Comparison of ENCODE assay signal across 11 cellular contexts in the genomic region with DNA sequence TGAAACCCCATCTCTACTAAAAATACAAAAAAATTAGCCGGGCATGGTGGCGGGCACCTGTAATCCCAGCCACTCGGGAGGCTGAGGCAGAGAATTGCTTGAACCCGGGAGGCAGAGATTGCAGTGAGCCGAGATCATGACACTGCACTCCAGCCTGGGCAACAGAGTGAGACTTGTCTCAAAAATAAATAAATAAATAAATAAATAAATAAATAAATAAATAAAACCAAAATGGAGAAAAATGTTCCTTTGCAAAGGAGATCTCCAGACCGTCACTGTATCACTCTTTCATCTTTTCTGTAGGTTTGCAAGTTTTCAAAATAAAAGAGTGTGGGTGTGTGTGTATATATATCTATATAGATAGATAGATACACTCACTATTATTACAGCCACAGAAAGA. TPM values are rescaled to one million over a fixed set of nuclear protein-coding genes. Genes with fewer than 3 reads are reported as not detected.
DNase-seq lines count a peak whose midpoint lies in the region; ATAC-seq and TF ChIP-seq lines count a peak whose summit lies in the region.
"Not testable (repeated sequence)": the region's sequence is repeated elsewhere in the genome, so short reads cannot be mapped to it uniquely, and the experiment has no call there.
"Had no signal": no experiment of that assay in that cellular context is flagged by ENCODE, and none has a peak within 500 bp of the region (broad histone marks: within the 10 kb centered on the region; RNA-seq: fewer than 3 reads in every experiment).

No MANE protein-coding gene starts in this region.

- H3K36me3 ChIP-seq in CD4-positive, alpha-beta memory T cell (ENCODE audit: insufficient read depth, low read length); PC-3 (ENCODE audit: low read depth, low read length); heart right ventricle; naive thymus-derived CD4-positive, alpha-beta T cell (ENCODE audit: control insufficient read depth in 2 of 3, insufficient read depth in 3 of 3, low read length in 3 of 3); transverse colon: not testable (repeated sequence)

- H3K9me3 ChIP-seq in CD4-positive, alpha-beta memory T cell (ENCODE audit: control insufficient read depth in 1 of 2, low read length in 2 of 2); PC-3 (ENCODE audit: low read length); heart right ventricle; naive thymus-derived CD4-positive, alpha-beta T cell (ENCODE audit: control insufficient read depth in 2 of 3, low read length in 3 of 3); transverse colon: not testable (repeated sequence)

- peak overlapping the region in 4 of 7 donors; percentile 83 to 94 (median 92) for H3K27ac Mint-ChIP-seq in CD4-positive, alpha-beta memory T cell
- H3K27ac Mint-ChIP-seq in T-helper 2 cell treated with Interferon-gamma antibody and Interleukin-4, amounts not matched to agents 5 μg/mL and 100 μg/mL, for 36 hours, result peak overlapping the region; percentile 94
- H3K27ac Mint-ChIP-seq in activated naive CD8-positive, alpha-beta T cell, result not testable (repeated sequence)
- peak overlapping the region in 7 of 9 donors; percentile 80 to 96 (median 93) for H3K27ac Mint-ChIP-seq in naive thymus-derived CD4-positive, alpha-beta T cell

- H3K9me3 Mint-ChIP-seq in CD4-positive, alpha-beta memory T cell; T-helper 2 cell treated with Interferon-gamma antibody and Interleukin-4, amounts not matched to agents 5 μg/mL and 100 μg/mL, for 36 hours; activated naive CD8-positive, alpha-beta T cell (ENCODE audit: low read depth); naive thymus-derived CD4-positive, alpha-beta T cell: not testable (repeated sequence)

- intact Hi-C loops in CD4-positive, alpha-beta memory T cell (cut with micrococcal nuclease), result loop anchor here (10.0 kb wide), 1 partner anchor 78 kb away; no protein-coding TSS in a partner anchor
- intact Hi-C loops in PC-3 (cut with micrococcal nuclease), result loop anchor here (5.0 kb wide), 2 partner anchors 54 to 166 kb away; no protein-coding TSS in a partner anchor
- intact Hi-C loops in heart right ventricle (cut with DNase I); transverse colon (cut with DNase I; ENCODE audit: low total_unique reads): not testable (repeated sequence)
- intact Hi-C loops in naive thymus-derived CD4-positive, alpha-beta T cell (cut with micrococcal nuclease), result loop anchor here in 1 of 2 donors (5.0 to 10.0 kb wide), 2 partner anchors 121 to 1268 kb away; partner anchors contain the start of gene PIGA

- ATAC-seq in PC-3; heart right ventricle; naive thymus-derived CD4-positive, alpha-beta T cell: not testable (repeated sequence)

- H3K36me3 Mint-ChIP-seq in CD4-positive, alpha-beta memory T cell; T-helper 2 cell treated with Interferon-gamma antibody and Interleukin-4, amounts not matched to agents 5 μg/mL and 100 μg/mL, for 36 hours (ENCODE audit: low read depth); activated naive CD8-positive, alpha-beta T cell; naive thymus-derived CD4-positive, alpha-beta T cell: not testable (repeated sequence)

- TF ChIP-seq EP300 in transverse colon (IDR thresholded peaks at IDR 0.05; ENCODE audit: low read depth), result not testable (repeated sequence)

- CTCF ChIA-PET in CD4-positive, alpha-beta memory T cell (lab: Charles Lee; ENCODE audit: partially characterized antibody); PC-3 (lab: Charles Lee); naive thymus-derived CD4-positive, alpha-beta T cell (lab: Charles Lee): not testable (repeated sequence)

- not testable (repeated sequence) for BruUV-seq in PC-3 (replicated peaks; lab: Mats Ljungman, UMichigan)

- peaks cover 9 to 35% (median 27%) of the 10 kb centered on the region in 4 donors for H3K4me1 Mint-ChIP-seq in CD4-positive, alpha-beta memory T cell
- H3K4me1 Mint-ChIP-seq in T-helper 2 cell treated with Interferon-gamma antibody and Interleukin-4, amounts not matched to agents 5 μg/mL and 100 μg/mL, for 36 hours (ENCODE audit: low read depth), result peaks cover 14% of the 10 kb centered on the region
- peaks cover 29% of the 10 kb centered on the region for H3K4me1 Mint-ChIP-seq in activated naive CD8-positive, alpha-beta T cell (ENCODE audit: low read depth)
- H3K4me1 Mint-ChIP-seq in naive thymus-derived CD4-positive, alpha-beta T cell, result peaks cover 4 to 54% (median 39%) of the 10 kb centered on the region in 7 donors

- H3K9me2 ChIP-seq in PC-3 (replicated peaks; ENCODE audit: low read length), result not testable (repeated sequence)

- peaks cover 32% of the 10 kb centered on the region for H3K4me1 ChIP-seq in CD4-positive, alpha-beta memory T cell (ENCODE audit: insufficient read depth, low read length)
- H3K4me1 ChIP-seq in PC-3 (ENCODE audit: insufficient read depth, low read length) (peaks cover 19% of the 10 kb centered on the region), heart right ventricle (peaks cover 0 to 18% (median 8%) of the 10 kb centered on the region in 9 donors)
- H3K4me1 ChIP-seq in naive thymus-derived CD4-positive, alpha-beta T cell (ENCODE audit: control insufficient read depth in 2 of 2, insufficient read depth in 2 of 2, low read length in 2 of 2), result peaks cover 0 to 32% of the 10 kb centered on the region in 2 donors
- not testable (repeated sequence) for H3K4me1 ChIP-seq in transverse colon

- 0 out of 2 replicates have a peak overlapping the region, but pooled peaks have one; percentile 20 for H2AFZ ChIP-seq in PC-3 (ENCODE audit: low read length)

- H3K27me3 Mint-ChIP-seq in CD4-positive, alpha-beta memory T cell; T-helper 2 cell treated with Interferon-gamma antibody and Interleukin-4, amounts not matched to agents 5 μg/mL and 100 μg/mL, for 36 hours (ENCODE audit: low read depth); activated naive CD8-positive, alpha-beta T cell; naive thymus-derived CD4-positive, alpha-beta T cell: not testable (repeated sequence)

- H3K4me2 ChIP-seq in PC-3 (ENCODE audit: low read length), result peak overlapping the region; percentile 63

- not testable (repeated sequence) for H3K27me3 ChIP-seq in CD4-positive, alpha-beta memory T cell (ENCODE audit: insufficient read depth, low read length); PC-3 (ENCODE audit: low read length); heart right ventricle; naive thymus-derived CD4-positive, alpha-beta T cell (ENCODE audit: control insufficient read depth in 2 of 2, insufficient read depth in 2 of 2, low read length in 2 of 2); transverse colon

- in situ Hi-C loops in transverse colon (cut with MboI; ENCODE audit: low pct_ligation_motif_present in 1 of 4, low pct_unique_long_range_greater_than_20kb in 1 of 4, low sequenced_read_pairs in 3 of 4), result not testable (repeated sequence)

- H4K20me1 ChIP-seq in PC-3 (ENCODE audit: low read length), result not testable (repeated sequence)

- H3K4me3 Mint-ChIP-seq in CD4-positive, alpha-beta memory T cell, result peak overlapping the region in 5 of 8 donors; percentile 69 to 86 (median 77)
- not testable (repeated sequence) for H3K4me3 Mint-ChIP-seq in T-helper 2 cell treated with Interferon-gamma antibody and Interleukin-4, amounts not matched to agents 5 μg/mL and 100 μg/mL, for 36 hours
- peak overlapping the region; percentile 71 for H3K4me3 Mint-ChIP-seq in activated naive CD8-positive, alpha-beta T cell
- peak overlapping the region in 7 of 10 donors; percentile 67 to 85 (median 78) for H3K4me3 Mint-ChIP-seq in naive thymus-derived CD4-positive, alpha-beta T cell

- POLR2A ChIA-PET in CD4-positive, alpha-beta memory T cell (lab: Charles Lee; ENCODE audit: partially characterized antibody); PC-3 (lab: Charles Lee; ENCODE audit: unreplicated experiment); naive thymus-derived CD4-positive, alpha-beta T cell (lab: Charles Lee): not testable (repeated sequence)

- H3K79me2 ChIP-seq in PC-3 (ENCODE audit: low read length), result not testable (repeated sequence)

- 90 to 94% methylated on average over 3 to 6 of the region's 6 CpGs for WGBS in heart right ventricle, 2 donors
- 92% methylated on average over 6 of the region's 6 CpGs; no CpG with 5 or more reads in 1 of the 2 donors for WGBS in transverse colon (ENCODE audit: low coverage in 1 of 2), 2 donors

- not testable (repeated sequence) for TF ChIP-seq POLR2A in transverse colon (IDR thresholded peaks at IDR 0.05)

- not testable (repeated sequence) for TF ChIP-seq CTCF in PC-3 (conservative IDR thresholded peaks at IDR 0.05; ENCODE audit: low read depth, low read length); heart right ventricle (IDR thresholded peaks at IDR 0.05); transverse colon (IDR thresholded peaks at IDR 0.05)

- H3K4me3 ChIP-seq in CD4-positive, alpha-beta memory T cell (ENCODE audit: low read length in 2 of 2); PC-3 (ENCODE audit: low read length); heart right ventricle; naive thymus-derived CD4-positive, alpha-beta T cell (ENCODE audit: low read length); transverse colon: not testable (repeated sequence)

- peak overlapping the region; percentile 31 for H3K27ac ChIP-seq in CD4-positive, alpha-beta memory T cell (ENCODE audit: low read depth, low read length)
- H3K27ac ChIP-seq in PC-3 (ENCODE audit: low read length) (peak overlapping the region; percentile 93), heart right ventricle (peak overlapping the region in 7 of 10 donors; percentile 40 to 81 (median 69)), transverse colon (peak overlapping the region in 3 of 4 donors; percentile 37 to 60 (median 57))
- H3K27ac ChIP-seq in naive thymus-derived CD4-positive, alpha-beta T cell (ENCODE audit: low read depth, low read length), result peak overlapping the region; percentile 58

- DNase-seq in CD4-positive, alpha-beta memory T cell; PC-3; T-helper 2 cell treated with Interferon-gamma antibody and Interleukin-4, amounts not matched to agents 5 μg/mL and 100 μg/mL, for 36 hours (ENCODE audit: low spot score); heart right ventricle; naive thymus-derived CD4-positive, alpha-beta T cell; transverse colon: not testable (repeated sequence)

- not testable (repeated sequence) for H3F3A ChIP-seq in PC-3 (ENCODE audit: low read length, unreplicated experiment)

- peak overlapping the region; percentile 67 for H3K9ac ChIP-seq in PC-3 (ENCODE audit: low read length)

RNA-seq across cellular contexts. Expression of gene S100G, which starts 46.7 kb away (rescaled TPM):
- not detected for total RNA-seq in CD4-positive, alpha-beta memory T cell
- not detected for polyA plus RNA-seq in CD4-positive, alpha-beta memory T cell
- total RNA-seq in PC-3 (2014; rRNA removed) (not detected in 2 replicates), heart right ventricle (not detected), transverse colon (not detected)
- polyA plus RNA-seq in heart right ventricle, result not detected
- total RNA-seq in naive thymus-derived CD4-positive, alpha-beta T cell, result not detected
- not detected for polyA plus RNA-seq in naive thymus-derived CD4-positive, alpha-beta T cell
- total RNA-seq: H1, Right ventricle myocardium inferior, SJCRH30 had no signal
- polyA plus RNA-seq: H1, IgD-negative memory B cell had no signal

Comparison
In these comparisons a context has a peak if more than half of its experiments do, and no peak if none do; other contexts are left out.
1. H3K27ac ChIP-seq: peak in every context shown above with its lines; median percentile 93 in PC-3; 69 in heart right ventricle; 58 in naive thymus-derived CD4-positive, alpha-beta T cell; 57 in transverse colon; 31 in CD4-positive, alpha-beta memory T cell.